In the genomic region with DNA sequence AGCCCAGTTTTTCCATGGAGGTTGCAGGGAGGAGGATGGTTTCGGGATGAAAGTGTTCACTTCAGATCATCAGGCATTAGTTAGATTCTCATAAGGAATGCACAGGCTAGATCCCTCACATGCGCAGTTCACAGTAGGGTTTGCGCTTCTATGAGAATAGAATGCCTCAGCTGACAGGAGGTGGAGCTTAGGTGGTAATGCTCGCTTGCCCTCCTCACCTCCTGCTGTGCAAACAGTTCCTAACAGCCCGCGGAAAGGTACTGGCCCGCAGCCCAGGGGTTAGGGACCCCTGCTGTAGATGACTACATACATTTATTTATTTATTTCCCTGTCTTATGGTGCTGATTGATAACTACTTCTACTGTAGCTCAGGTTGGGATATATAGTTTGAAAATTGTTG, we compare ENCODE assay signal across 16 cellular contexts.
DNase-seq lines count a peak whose midpoint lies in the region; ATAC-seq and TF ChIP-seq lines count a peak whose summit lies in the region.
"Had no signal": no experiment of that assay in that cellular context is flagged by ENCODE, and none has a peak within 500 bp of the region (broad histone marks: within the 10 kb centered on the region; RNA-seq: fewer than 3 reads in every experiment).

No MANE protein-coding gene starts in this region.

- H3K27ac ChIP-seq in dorsolateral prefrontal cortex, result no peak overlapping the region
- no peak overlapping the region for H3K27ac ChIP-seq in CD8-positive, alpha-beta T cell (ENCODE audit: low read depth, low read length)
- H3K27ac ChIP-seq: cardiac muscle cell, foreskin keratinocyte, thoracic aorta had no signal

- TF ChIP-seq CTCF in choroid plexus epithelial cell (conservative IDR thresholded peaks at IDR 0.05; ENCODE audit: low read depth, low read length) (no peak), dorsolateral prefrontal cortex (IDR thresholded peaks at IDR 0.05 in 54 of 56, conservative IDR thresholded peaks at IDR 0.05 in 2 of 56; ENCODE audit: low read depth in 1 of 56, partially characterized antibody in 56 of 56) (no peak)
- no peak for TF ChIP-seq CTCF in CD8-positive, alpha-beta T cell (IDR thresholded peaks at IDR 0.05)

- H3K36me3 Mint-ChIP-seq in CD8-positive, alpha-beta T cell, result peaks cover 49% of the 10 kb centered on the region

- peaks cover 15% of the 10 kb centered on the region for H3K4me1 Mint-ChIP-seq in CD8-positive, alpha-beta T cell (ENCODE audit: low read depth)

- H3K27me3 ChIP-seq in H7 (ENCODE audit: control insufficient read depth, insufficient read depth, low read length), result no peaks in the 10 kb centered on the region
- H3K27me3 ChIP-seq in dorsolateral prefrontal cortex, result no peaks in the 10 kb centered on the region
- H3K27me3 ChIP-seq in CD8-positive, alpha-beta T cell (ENCODE audit: insufficient read depth, low read length), result no peaks in the 10 kb centered on the region
- H3K27me3 ChIP-seq: BE2C, cardiac muscle cell, foreskin keratinocyte had no signal

- H3K9me3 Mint-ChIP-seq in CD8-positive, alpha-beta T cell, result no peaks in the 10 kb centered on the region
- H3K9me3 Mint-ChIP-seq: activated naive CD4-positive, alpha-beta T cell treated with anti-CD3 and anti-CD28 coated beads, Interleukin-2, amount 10 ng/mL, durations not matched to agents 7 days and 5 days had no signal

- no peak overlapping the region for H3K27ac Mint-ChIP-seq in CD8-positive, alpha-beta T cell
- H3K27ac Mint-ChIP-seq: activated naive CD4-positive, alpha-beta T cell treated with anti-CD3 and anti-CD28 coated beads, Interleukin-2, amount 10 ng/mL, durations not matched to agents 7 days and 5 days had no signal

- peaks cover 10% of the 10 kb centered on the region for H3K4me1 ChIP-seq in CD8-positive, alpha-beta T cell (ENCODE audit: insufficient read depth, low read length)
- H3K4me1 ChIP-seq: BE2C, foreskin keratinocyte had no signal

- POLR2A ChIA-PET in CD8-positive, alpha-beta T cell (lab: Charles Lee), result no interaction called here

- H3K36me3 ChIP-seq in H7 (replicated peaks; ENCODE audit: control insufficient read depth, insufficient read depth, low read length), result no peaks in the 10 kb centered on the region
- peaks cover 4% of the 10 kb centered on the region for H3K36me3 ChIP-seq in CD8-positive, alpha-beta T cell (ENCODE audit: insufficient read depth, low read length)
- H3K36me3 ChIP-seq: BE2C, thoracic aorta had no signal

- no peak overlapping the region for H3K4me3 ChIP-seq in H7 (ENCODE audit: insufficient read depth, low read depth, low read length)
- no peak overlapping the region for H3K4me3 ChIP-seq in choroid plexus epithelial cell (ENCODE audit: low read depth, low read length)
- no peak overlapping the region for H3K4me3 ChIP-seq in dorsolateral prefrontal cortex
- no peak overlapping the region for H3K4me3 ChIP-seq in CD8-positive, alpha-beta T cell (ENCODE audit: low read depth, low read length)
- H3K4me3 ChIP-seq: cardiac muscle cell, mucosa of descending colon, thoracic aorta had no signal

- peak; percentile 21 for DNase-seq in H7
- peak; percentile 73 to 78 for DNase-seq in NCI-H2081 (lab: John Stamatoyannopoulos, UW)
- peak; percentile 94 for DNase-seq in choroid plexus epithelial cell (ENCODE audit: low read depth)
- DNase-seq in mucosa of gallbladder (ENCODE audit: low spot score), result peak; percentile 53
- no peak for DNase-seq in dorsolateral prefrontal cortex
- no peak for DNase-seq in CD8-positive, alpha-beta T cell
- no peak for DNase-seq in HK-2 (ENCODE audit: unreplicated experiment)
- DNase-seq in hypothalamus (lab: John Stamatoyannopoulos, UW), result no peak
- DNase-seq: activated naive CD4-positive, alpha-beta T cell treated with anti-CD3 and anti-CD28 coated beads, Interleukin-2, amount 10 ng/mL, durations not matched to agents 7 days and 5 days; BE2C; foreskin keratinocyte; KBM-7; NCI-H187 treated with DMSO at 0.1 percent for 48 hours had no signal

- no peak overlapping the region for H3K4me3 Mint-ChIP-seq in CD8-positive, alpha-beta T cell
- H3K4me3 Mint-ChIP-seq: activated naive CD4-positive, alpha-beta T cell treated with anti-CD3 and anti-CD28 coated beads, Interleukin-2, amount 10 ng/mL, durations not matched to agents 7 days and 5 days had no signal

- no peaks in the 10 kb centered on the region for H3K27me3 Mint-ChIP-seq in CD8-positive, alpha-beta T cell (ENCODE audit: low read depth)
- H3K27me3 Mint-ChIP-seq: activated naive CD4-positive, alpha-beta T cell treated with anti-CD3 and anti-CD28 coated beads, Interleukin-2, amount 10 ng/mL, durations not matched to agents 7 days and 5 days had no signal

- no peaks in the 10 kb centered on the region for H3K9me3 ChIP-seq in CD8-positive, alpha-beta T cell (ENCODE audit: low read length)
- H3K9me3 ChIP-seq: BE2C, mucosa of descending colon, thoracic aorta had no signal

- intact Hi-C loops in dorsolateral prefrontal cortex (cut with DNase I), result no loop called here
- intact Hi-C loops in CD8-positive, alpha-beta T cell (cut with DNase I, micrococcal nuclease), result no loop called here

- CTCF ChIA-PET in CD8-positive, alpha-beta T cell (lab: Charles Lee), result no interaction called here

- ATAC-seq in CD8-positive, alpha-beta T cell, result no peak
- ATAC-seq: foreskin keratinocyte, mucosa of descending colon had no signal

Comparison
In these comparisons a context has a peak if more than half of its experiments do, and no peak if none do; other contexts are left out.
1. DNase-seq: peak in H7 (single experiment), NCI-H2081 (2 of 2), choroid plexus epithelial cell (single experiment) and mucosa of gallbladder (single experiment); none in dorsolateral prefrontal cortex (0 of 10), CD8-positive, alpha-beta T cell (0 of 7), HK-2 (single experiment) and hypothalamus (0 of 51).